16 cellular contexts compared by ENCODE assay signal in the genomic region with DNA sequence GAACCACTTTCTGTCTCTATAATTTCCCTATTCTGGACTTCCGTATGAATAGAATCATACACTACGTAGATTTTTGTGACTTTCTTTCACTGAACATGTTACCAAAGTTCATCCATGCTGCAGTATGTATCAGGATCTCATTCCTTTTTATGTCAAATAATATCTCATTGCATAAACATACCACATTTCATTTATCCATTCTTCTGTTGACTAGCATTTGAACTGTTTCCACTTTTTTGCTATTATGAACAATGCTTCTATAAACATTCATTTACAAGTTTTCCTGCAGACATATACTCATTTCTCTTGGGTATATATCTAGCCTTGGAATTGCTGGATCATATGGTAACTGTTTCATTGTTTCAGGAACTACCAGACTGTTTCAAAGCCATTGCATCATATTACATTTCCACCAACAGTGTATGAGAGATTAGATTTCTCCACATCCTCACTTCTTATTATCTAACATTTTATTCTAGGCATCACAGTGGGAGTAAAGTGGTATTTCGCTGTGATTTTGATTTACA.
DNase-seq lines count a peak whose midpoint lies in the region; ATAC-seq and TF ChIP-seq lines count a peak whose summit lies in the region.
"Had no signal": no experiment of that assay in that cellular context is flagged by ENCODE, and none has a peak within 500 bp of the region (broad histone marks: within the 10 kb centered on the region; RNA-seq: fewer than 3 reads in every experiment).

No MANE protein-coding gene starts in this region.

- peak; percentile 1 for DNase-seq in NCI-H345 (lab: John Stamatoyannopoulos, UW)
- no peak for DNase-seq in NCI-H345 treated with DMSO at 0.1 percent for 48 hours (lab: John Stamatoyannopoulos, UW; ENCODE audit: unreplicated experiment)
- peak; percentile 5 for DNase-seq in NCI-H226
- peak; percentile 68 to 71 for DNase-seq in cardiac fibroblast (ENCODE audit: low read depth in 2 of 2)
- peak; percentile 23 for DNase-seq in renal cortical epithelial cell (ENCODE audit: low read depth)
- no peak for DNase-seq in stimulated activated naive CD4-positive, alpha-beta T cell treated with Interleukin-2 at 50 U/mL for 16 hours (lab: John Stamatoyannopoulos, UW)
- no peak for DNase-seq in NCI-H1436 (lab: John Stamatoyannopoulos, UW)
- DNase-seq: activated CD8-positive, alpha-beta T cell treated with anti-CD3 and anti-CD28 coated beads for 36 hours; anterior cingulate cortex; CD8-positive, alpha-beta memory T cell; GDM1; MG63; SK-N-SH; testis had no signal

- H3K4me3 ChIP-seq in cardiac fibroblast (replicated peaks in 1 of 2; ENCODE audit: low read depth in 2 of 2, low read length in 2 of 2), result no peak overlapping the region
- H3K4me3 ChIP-seq: MG63, testis had no signal

- TF ChIP-seq CTCF in cardiac fibroblast (IDR thresholded peaks at IDR 0.05; ENCODE audit: low read depth, low read length), result no peak

- ATAC-seq in HG03378 (IDR thresholded peaks at IDR 0.05; ENCODE audit: unreplicated experiment), result no peak
- ATAC-seq: activated CD8-positive, alpha-beta T cell treated with anti-CD3 and anti-CD28 coated beads for 36 hours; activated T-helper 17 cell treated with anti-CD3 and anti-CD28 coated beads, Interleukin-2, amount 50 U/mL, for 72 hours had no signal

Comparison
In these comparisons a context has a peak if more than half of its experiments do, and no peak if none do; other contexts are left out.
1. DNase-seq: peak in NCI-H345 (single experiment), NCI-H226 (single experiment), cardiac fibroblast (2 of 2) and renal cortical epithelial cell (single experiment); none in NCI-H345 treated with DMSO at 0.1 percent for 48 hours (single experiment), stimulated activated naive CD4-positive, alpha-beta T cell treated with Interleukin-2 at 50 U/mL for 16 hours (single experiment) and NCI-H1436 (single experiment).